31 cellular contexts compared by ENCODE assay signal in the genomic region with DNA sequence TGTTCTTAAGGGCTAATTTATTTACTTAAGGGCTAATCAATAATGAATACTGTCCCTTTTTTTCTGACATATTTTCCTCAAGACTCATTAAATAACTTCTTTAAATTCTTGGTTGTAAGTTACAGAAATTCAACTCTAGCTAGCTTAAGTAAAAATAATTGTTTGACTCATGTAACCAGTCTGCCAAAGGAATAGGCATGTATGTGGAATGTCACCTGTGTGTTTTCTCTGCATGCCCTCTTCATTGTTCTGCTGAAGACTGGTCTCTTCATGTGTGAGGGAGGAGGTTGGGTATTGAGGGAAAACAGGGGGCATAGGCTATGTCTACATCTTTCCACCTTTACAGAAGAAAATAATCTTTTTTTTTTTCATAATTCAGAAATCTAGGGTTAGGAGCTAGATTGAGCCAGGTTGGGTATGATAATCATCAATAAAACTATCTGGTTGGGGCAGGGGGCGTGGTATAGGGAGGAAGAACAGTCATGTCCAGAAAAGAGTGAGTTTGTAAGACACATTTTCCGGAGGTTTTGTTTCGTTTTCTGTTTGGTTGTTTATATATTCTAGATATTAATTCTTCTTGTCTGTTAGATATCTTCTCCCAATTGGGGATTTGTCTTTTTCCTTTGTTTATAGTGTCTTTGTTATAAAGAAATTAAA. TPM values are rescaled to one million over a fixed set of nuclear protein-coding genes. Genes with fewer than 3 reads are reported as not detected.
A peak's percentile ranks its signal among the peaks of the same experiment; 100 is the strongest.
DNase-seq lines count a peak whose midpoint lies in the region; ATAC-seq, FAIRE-seq and TF ChIP-seq lines count a peak whose summit lies in the region.
"Had no signal": no experiment of that assay in that cellular context is flagged by ENCODE, and none has a peak within 500 bp of the region (broad histone marks: within the 10 kb centered on the region; RNA-seq: fewer than 3 reads in every experiment).

No MANE protein-coding gene starts in this region.

- H3K4me1 Mint-ChIP-seq in activated naive CD4-positive, alpha-beta T cell treated with anti-CD3 and anti-CD28 coated beads for 36 hours (ENCODE audit: low read depth), result no peaks in the 10 kb centered on the region
- no peaks in the 10 kb centered on the region for H3K4me1 Mint-ChIP-seq in activated naive CD4-positive, alpha-beta T cell treated with anti-CD3 and anti-CD28 coated beads, Interleukin-2, amount 10 ng/mL, durations not matched to agents 7 days and 5 days
- no peaks in the 10 kb centered on the region for H3K4me1 Mint-ChIP-seq in astrocyte (ENCODE audit: low read depth, unreplicated experiment)

- in situ Hi-C loops in gastrocnemius medialis (cut with MboI; ENCODE audit: low sequenced_read_pairs in 4 of 4), result no loop called here

- H3K4me2 ChIP-seq in astrocyte (ENCODE audit: low read length), result no peak overlapping the region
- H3K4me2 ChIP-seq: SK-N-SH had no signal

- H2AFZ ChIP-seq in astrocyte (ENCODE audit: low read depth, low read length), result no peak overlapping the region

- H3K36me3 ChIP-seq in astrocyte (ENCODE audit: insufficient read depth, low read length) (no peaks in the 10 kb centered on the region), gastrocnemius medialis (peaks cover 0 to 4% of the 10 kb centered on the region in 2 donors)
- H3K36me3 ChIP-seq: adrenal gland, breast epithelium had no signal

- TF ChIP-seq POLR2A in gastrocnemius medialis (IDR thresholded peaks at IDR 0.05), result no peak

- intact Hi-C loops in activated naive CD4-positive, alpha-beta T cell treated with anti-CD3 and anti-CD28 coated beads for 36 hours (cut with micrococcal nuclease), result no loop called here
- intact Hi-C loops in gastrocnemius medialis (cut with DNase I; ENCODE audit: low total_unique reads), result no loop called here

- TF ChIP-seq CTCF in astrocyte (IDR thresholded peaks at IDR 0.05; ENCODE audit: insufficient read depth, low read depth, low read length) (no peak), gastrocnemius medialis (IDR thresholded peaks at IDR 0.05 in 4 of 5, conservative IDR thresholded peaks at IDR 0.05 in 1 of 5) (no peak)

- peak; percentile 5 for DNase-seq in activated naive CD4-positive, alpha-beta T cell treated with anti-CD3 and anti-CD28 coated beads for 36 hours
- no peak for DNase-seq in activated naive CD4-positive, alpha-beta T cell treated with anti-CD3 and anti-CD28 coated beads, Interleukin-2, amount 10 ng/mL, durations not matched to agents 7 days and 5 days
- DNase-seq in astrocyte (ENCODE audit: low read depth) (peak; percentile 36), gastrocnemius medialis (no peak), hippocampal formation (lab: John Stamatoyannopoulos, UW) (no peak)
- DNase-seq: activated CD4-positive, CD25-positive, alpha-beta regulatory T cell treated with anti-CD3 and anti-CD28 coated beads, Interleukin-2, amount 50 U/mL, for 72 hours; activated gamma-delta T cell; effector CD4-positive, alpha-beta T cell; glutamatergic neuron; GOT3; islet precursor cell; Karpas-422; midbrain; NCI-H146; OCI-M1; retina; SK-N-SH; stimulated activated CD4-positive, alpha-beta T cell treated with anti-CD3 and anti-CD28 coated beads, Interleukin-2, amount 100 ng/mL, for 48 hours; stimulated activated naive B cell treated with anti-CD40 and anti-IgM and Interleukin-4, amounts not matched to agents 10 μg/mL and 1 μg/mL and 100 μg/mL, for 72 hours; testis had no signal

- no peaks in the 10 kb centered on the region for H3K9me3 Mint-ChIP-seq in activated naive CD4-positive, alpha-beta T cell treated with anti-CD3 and anti-CD28 coated beads for 36 hours
- H3K9me3 Mint-ChIP-seq in activated naive CD4-positive, alpha-beta T cell treated with anti-CD3 and anti-CD28 coated beads, Interleukin-2, amount 10 ng/mL, durations not matched to agents 7 days and 5 days, result no peaks in the 10 kb centered on the region
- no peaks in the 10 kb centered on the region for H3K9me3 Mint-ChIP-seq in astrocyte (ENCODE audit: unreplicated experiment)
- H3K9me3 Mint-ChIP-seq: CD14-positive monocyte; nephron; stimulated activated naive B cell treated with anti-CD40 and anti-IgM and Interleukin-4, amounts not matched to agents 10 μg/mL and 1 μg/mL and 100 μg/mL, for 72 hours; T-helper 1 cell treated with Interleukin-12 subunit alpha and Interleukin-12 subunit beta and Interleukin-4 antibody, amounts not matched to agents 30 μg/mL and 1 μg/mL, for 36 hours had no signal

- FAIRE-seq in astrocyte (lab: Jason Lieb, UNC), result no peak
- FAIRE-seq: GM12878 had no signal

- H3K9ac ChIP-seq in astrocyte (ENCODE audit: low read length), result no peak overlapping the region
- H3K9ac ChIP-seq: SK-N-SH had no signal

- CTCF ChIA-PET in activated naive CD4-positive, alpha-beta T cell treated with anti-CD3 and anti-CD28 coated beads for 36 hours (lab: Charles Lee), result interaction anchor here (0.6 kb wide), 1 partner anchor 972 kb away, joined by 3 read pairs; no protein-coding TSS in a partner anchor
- CTCF ChIA-PET in activated naive CD4-positive, alpha-beta T cell treated with anti-CD3 and anti-CD28 coated beads, Interleukin-2, amount 10 ng/mL, durations not matched to agents 7 days and 5 days (lab: Charles Lee), result interaction anchor here (0.7 kb wide), 1 partner anchor 11 kb away, joined by 3 read pairs; no protein-coding TSS in a partner anchor

- no peak overlapping the region for H3K27ac ChIP-seq in astrocyte (ENCODE audit: low read depth, low read length)
- peak overlapping the region; percentile 31 to 76 (median 60) for H3K27ac ChIP-seq in gastrocnemius medialis
- H3K27ac ChIP-seq: adrenal gland, breast epithelium, epithelial cell of prostate, HL-60, testis had no signal

- H4K20me1 ChIP-seq in astrocyte (ENCODE audit: insufficient read depth, low read length), result peaks cover 8% of the 10 kb centered on the region

- H3K36me3 Mint-ChIP-seq in activated naive CD4-positive, alpha-beta T cell treated with anti-CD3 and anti-CD28 coated beads for 36 hours (ENCODE audit: low read depth), result peaks cover 40% of the 10 kb centered on the region
- H3K36me3 Mint-ChIP-seq in activated naive CD4-positive, alpha-beta T cell treated with anti-CD3 and anti-CD28 coated beads, Interleukin-2, amount 10 ng/mL, durations not matched to agents 7 days and 5 days, result peaks cover 31% of the 10 kb centered on the region
- peaks cover 6% of the 10 kb centered on the region for H3K36me3 Mint-ChIP-seq in astrocyte (ENCODE audit: low read depth, unreplicated experiment)

- H3K27ac Mint-ChIP-seq in activated naive CD4-positive, alpha-beta T cell treated with anti-CD3 and anti-CD28 coated beads for 36 hours, result no peak overlapping the region
- H3K27ac Mint-ChIP-seq in activated naive CD4-positive, alpha-beta T cell treated with anti-CD3 and anti-CD28 coated beads, Interleukin-2, amount 10 ng/mL, durations not matched to agents 7 days and 5 days, result no peak overlapping the region
- no peak overlapping the region for H3K27ac Mint-ChIP-seq in astrocyte (ENCODE audit: unreplicated experiment)
- H3K27ac Mint-ChIP-seq: stimulated activated naive B cell treated with anti-CD40 and anti-IgM and Interleukin-4, amounts not matched to agents 10 μg/mL and 1 μg/mL and 100 μg/mL, for 72 hours; T-helper 1 cell treated with Interleukin-12 subunit alpha and Interleukin-12 subunit beta and Interleukin-4 antibody, amounts not matched to agents 30 μg/mL and 1 μg/mL, for 36 hours had no signal

- ATAC-seq in GM18867 (IDR thresholded peaks at IDR 0.05; ENCODE audit: unreplicated experiment) (peak; percentile 54), gastrocnemius medialis (peak in 1 of 2 donors; percentile 46), GM21737 (IDR thresholded peaks at IDR 0.05; ENCODE audit: unreplicated experiment) (no peak), HG03432 (IDR thresholded peaks at IDR 0.05; ENCODE audit: unreplicated experiment) (no peak)
- ATAC-seq: GM12878; stimulated activated naive B cell treated with anti-CD40 and anti-IgM and Interleukin-4, amounts not matched to agents 10 μg/mL and 1 μg/mL and 100 μg/mL, for 72 hours had no signal

- peaks cover 5% of the 10 kb centered on the region for H3K79me2 ChIP-seq in astrocyte (ENCODE audit: insufficient read depth, low read length)

- H3K27me3 ChIP-seq in astrocyte (ENCODE audit: insufficient read depth, low read length), result no peaks in the 10 kb centered on the region
- H3K27me3 ChIP-seq in gastrocnemius medialis, result no peaks in the 10 kb centered on the region
- H3K27me3 ChIP-seq: adrenal gland, breast epithelium, testis had no signal

- H3K4me3 ChIP-seq in astrocyte (ENCODE audit: insufficient read depth, low read depth, low read length) (no peak overlapping the region), gastrocnemius medialis (no peak overlapping the region)
- H3K4me3 ChIP-seq: adrenal gland, breast epithelium, GM12878, testis had no signal

- H3K27me3 Mint-ChIP-seq in activated naive CD4-positive, alpha-beta T cell treated with anti-CD3 and anti-CD28 coated beads for 36 hours (ENCODE audit: low read depth), result no peaks in the 10 kb centered on the region
- no peaks in the 10 kb centered on the region for H3K27me3 Mint-ChIP-seq in activated naive CD4-positive, alpha-beta T cell treated with anti-CD3 and anti-CD28 coated beads, Interleukin-2, amount 10 ng/mL, durations not matched to agents 7 days and 5 days
- no peaks in the 10 kb centered on the region for H3K27me3 Mint-ChIP-seq in astrocyte (ENCODE audit: low read depth, unreplicated experiment)
- H3K27me3 Mint-ChIP-seq: stimulated activated naive B cell treated with anti-CD40 and anti-IgM and Interleukin-4, amounts not matched to agents 10 μg/mL and 1 μg/mL and 100 μg/mL, for 72 hours had no signal

- no peak overlapping the region for H3K4me3 Mint-ChIP-seq in activated naive CD4-positive, alpha-beta T cell treated with anti-CD3 and anti-CD28 coated beads for 36 hours
- H3K4me3 Mint-ChIP-seq in activated naive CD4-positive, alpha-beta T cell treated with anti-CD3 and anti-CD28 coated beads, Interleukin-2, amount 10 ng/mL, durations not matched to agents 7 days and 5 days, result no peak overlapping the region
- H3K4me3 Mint-ChIP-seq in astrocyte (ENCODE audit: unreplicated experiment), result no peak overlapping the region
- H3K4me3 Mint-ChIP-seq: CD14-positive monocyte; nephron; stimulated activated naive B cell treated with anti-CD40 and anti-IgM and Interleukin-4, amounts not matched to agents 10 μg/mL and 1 μg/mL and 100 μg/mL, for 72 hours; T-helper 1 cell treated with Interleukin-12 subunit alpha and Interleukin-12 subunit beta and Interleukin-4 antibody, amounts not matched to agents 30 μg/mL and 1 μg/mL, for 36 hours had no signal

- H3K4me1 ChIP-seq in astrocyte (ENCODE audit: insufficient read depth, low read length), result peaks cover 8% of the 10 kb centered on the region
- peaks cover 54 to 61% of the 10 kb centered on the region in 2 donors for H3K4me1 ChIP-seq in gastrocnemius medialis
- H3K4me1 ChIP-seq: adrenal gland, breast epithelium, testis had no signal

- H3K9me3 ChIP-seq in astrocyte (ENCODE audit: insufficient read depth, low read depth, low read length), result no peaks in the 10 kb centered on the region
- H3K9me3 ChIP-seq in gastrocnemius medialis, result no peaks in the 10 kb centered on the region
- H3K9me3 ChIP-seq: adrenal gland, breast epithelium, SK-N-SH, testis had no signal

RNA-seq across cellular contexts. Expression of a gene that starts 37.9 kb away (rescaled TPM):
- 10 to 100 TPM; 57.1 to 62.1 TPM for total RNA-seq in activated naive CD4-positive, alpha-beta T cell treated with anti-CD3 and anti-CD28 coated beads for 36 hours
- 47.1 and 57.5 TPM in 2 replicates for total RNA-seq in astrocyte
- 10 to 100 TPM; 36.9 to 78.0 (median 52.2) TPM for total RNA-seq in gastrocnemius medialis

Comparison
In these comparisons a context has a peak if more than half of its experiments do, and no peak if none do; other contexts are left out.
1. DNase-seq: peak in activated naive CD4-positive, alpha-beta T cell treated with anti-CD3 and anti-CD28 coated beads for 36 hours (single experiment) and astrocyte (single experiment); none in activated naive CD4-positive, alpha-beta T cell treated with anti-CD3 and anti-CD28 coated beads, Interleukin-2, amount 10 ng/mL, durations not matched to agents 7 days and 5 days (single experiment), gastrocnemius medialis (0 of 2) and hippocampal formation (0 of 2).